9 cellular contexts compared by ENCODE assay signal in the genomic region with DNA sequence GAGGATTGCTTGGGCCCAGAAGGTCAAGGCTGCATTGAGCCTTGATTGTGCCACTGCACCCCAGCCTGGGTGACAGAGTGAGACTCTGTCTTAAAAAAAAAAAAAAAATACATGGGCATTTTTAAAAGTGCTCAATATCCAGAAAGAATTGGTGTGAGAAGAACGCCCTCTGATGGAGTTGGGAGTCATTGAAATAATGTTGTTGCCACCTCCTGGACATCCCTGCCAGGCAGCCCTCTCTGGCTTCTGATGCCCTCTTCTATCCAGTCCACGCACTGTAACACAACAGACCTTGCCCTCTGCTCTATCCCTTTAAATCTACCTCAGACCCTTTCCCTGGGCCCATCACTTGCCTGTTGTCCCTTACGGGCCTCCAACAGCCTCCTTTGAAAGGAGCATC. TPM values are rescaled to one million over a fixed set of nuclear protein-coding genes. Genes with fewer than 3 reads are reported as not detected.
DNase-seq lines count a peak whose midpoint lies in the region; ATAC-seq and TF ChIP-seq lines count a peak whose summit lies in the region.
"Had no signal": no experiment of that assay in that cellular context is flagged by ENCODE, and none has a peak within 500 bp of the region (broad histone marks: within the 10 kb centered on the region; RNA-seq: fewer than 3 reads in every experiment).

No MANE protein-coding gene starts in this region.

- H3K9me2 ChIP-seq in Loucy (replicated peaks; ENCODE audit: low read depth, low read length), result no peaks in the 10 kb centered on the region

- no peaks in the 10 kb centered on the region for H3K9me3 Mint-ChIP-seq in osteocyte (ENCODE audit: unreplicated experiment)

- H4K20me1 ChIP-seq in Loucy (ENCODE audit: insufficient read depth, low read length, poor library complexity, severe bottlenecking), result no peaks in the 10 kb centered on the region

- H3K27ac ChIP-seq in brain microvascular endothelial cell, result no peak overlapping the region
- no peak overlapping the region for H3K27ac ChIP-seq in right cardiac atrium (ENCODE audit: low read length)

- H3K36me3 Mint-ChIP-seq in osteocyte (ENCODE audit: unreplicated experiment), result no peaks in the 10 kb centered on the region

- 57% methylated on average over 3 of the region's 3 CpGs for WGBS in right cardiac atrium

- in situ Hi-C loops in brain microvascular endothelial cell (cut with HindIII; ENCODE audit: low pct_ligation_motif_present, low sequenced_read_pairs), result no loop called here

- peaks cover 16% of the 10 kb centered on the region for H3K4me1 Mint-ChIP-seq in osteocyte (ENCODE audit: unreplicated experiment)

- H3K4me2 ChIP-seq in Loucy (ENCODE audit: low read depth, low read length, poor library complexity, severe bottlenecking), result peak overlapping the region; percentile 7

- no peak overlapping the region for H3K27ac Mint-ChIP-seq in osteocyte (ENCODE audit: unreplicated experiment)

- intact Hi-C loops in right cardiac atrium (cut with DNase I), result no loop called here

- H3K4me1 ChIP-seq in Loucy (ENCODE audit: insufficient read depth, low read length, poor library complexity, severe bottlenecking) (peaks cover 27% of the 10 kb centered on the region), right cardiac atrium (ENCODE audit: control insufficient read depth, insufficient read depth, low read length) (no peaks in the 10 kb centered on the region)

- H3K9ac ChIP-seq in Loucy (ENCODE audit: low read depth, low read length, poor library complexity, severe bottlenecking), result peak overlapping the region; percentile 5

- ATAC-seq in right cardiac atrium (no peak), HG03521 (IDR thresholded peaks at IDR 0.05; ENCODE audit: unreplicated experiment) (no peak)

- no peak overlapping the region for H3K4me3 ChIP-seq in Loucy (ENCODE audit: low read length, poor library complexity, severe bottlenecking)
- no peak overlapping the region for H3K4me3 ChIP-seq in brain microvascular endothelial cell (ENCODE audit: low read depth, low read length)
- H3K4me3 ChIP-seq in right cardiac atrium (ENCODE audit: low read length), result no peak overlapping the region

- no peaks in the 10 kb centered on the region for H3K27me3 ChIP-seq in Loucy (ENCODE audit: insufficient read depth, low read length, poor library complexity, severe bottlenecking)
- no peaks in the 10 kb centered on the region for H3K27me3 ChIP-seq in brain microvascular endothelial cell (replicated peaks)
- no peaks in the 10 kb centered on the region for H3K27me3 ChIP-seq in right cardiac atrium (ENCODE audit: control insufficient read depth, insufficient read depth)

- peaks cover 22% of the 10 kb centered on the region; the same call in 1 of the 2 replicates for H3K79me2 ChIP-seq in Loucy (ENCODE audit: insufficient read depth, low read length)

- H3K9me3 ChIP-seq in Loucy (ENCODE audit: insufficient read depth, low read depth, low read length) (no peaks in the 10 kb centered on the region), right cardiac atrium (ENCODE audit: control insufficient read depth, low read length) (no peaks in the 10 kb centered on the region)

- H3K27me3 Mint-ChIP-seq in osteocyte (ENCODE audit: unreplicated experiment), result peaks cover 80% of the 10 kb centered on the region

- H2AFZ ChIP-seq in Loucy (ENCODE audit: low read length), result no peak overlapping the region

- DNase-seq in NOMO-1 (lab: John Stamatoyannopoulos, UW; ENCODE audit: unreplicated experiment in 2 of 2) (peak; percentile 5 to 44), NOMO-1 treated with dmso at 0.1 percent for 144 hours (lab: John Stamatoyannopoulos, UW; ENCODE audit: unreplicated experiment) (no peak), brain microvascular endothelial cell (peak; percentile 56), osteocyte (ENCODE audit: extremely low spot score, unreplicated experiment) (no peak), right cardiac atrium (no peak), NCI-H2196 treated with DMSO at 0.1 percent for 48 hours (lab: John Stamatoyannopoulos, UW; ENCODE audit: unreplicated experiment) (no peak)

- H3K4me3 Mint-ChIP-seq in osteocyte (ENCODE audit: unreplicated experiment), result no peak overlapping the region

- no peaks in the 10 kb centered on the region for H3K36me3 ChIP-seq in Loucy (ENCODE audit: insufficient read depth, low read length)
- H3K36me3 ChIP-seq in brain microvascular endothelial cell (replicated peaks), result no peaks in the 10 kb centered on the region

- no peaks in the 10 kb centered on the region for H3F3A ChIP-seq in Loucy (ENCODE audit: low read depth)

- TF ChIP-seq CTCF in Loucy (conservative IDR thresholded peaks at IDR 0.05; ENCODE audit: low read length) (peak; percentile 79), brain microvascular endothelial cell (IDR thresholded peaks at IDR 0.05; ENCODE audit: low read depth, low read length, missing control alignments) (peak; percentile 68), osteocyte (IDR thresholded peaks at IDR 0.05) (peak; percentile 66)

RNA-seq across cellular contexts. Expression of gene PTGDR, which starts 4.9 kb away (rescaled TPM):
- total RNA-seq in osteocyte, result not detected in 2 replicates
- under 1 TPM; 0.29 to 0.43 (median 0.42) TPM for total RNA-seq in right cardiac atrium
- 0.32 TPM for polyA plus RNA-seq in right cardiac atrium
- total RNA-seq: endothelial cell of umbilical vein had no signal
- polyA plus RNA-seq: endothelial cell of umbilical vein had no signal

RNA-seq across cellular contexts. Expression of gene PTGER2, which starts 41.7 kb away (rescaled TPM):
- total RNA-seq in osteocyte (2.1 and 2.4 TPM in 2 replicates), right cardiac atrium (1 to 10 TPM in 2 of 4 donors, under 1 TPM in 2; 0.34 to 1.6 (median 1.1) TPM)
- 0.32 TPM for polyA plus RNA-seq in right cardiac atrium
- total RNA-seq: endothelial cell of umbilical vein had no signal
- polyA plus RNA-seq: endothelial cell of umbilical vein had no signal

Comparison
In these comparisons a context has a peak if more than half of its experiments do, and no peak if none do; other contexts are left out.
1. DNase-seq: peak in NOMO-1 (2 of 2) and brain microvascular endothelial cell (single experiment); none in NOMO-1 treated with dmso at 0.1 percent for 144 hours (single experiment), osteocyte (single experiment), right cardiac atrium (0 of 3) and NCI-H2196 treated with DMSO at 0.1 percent for 48 hours (single experiment).
2. Peak in every context shown above with its lines, with median percentiles within 50 percentile points of each other: CTCF ChIP-seq.